In the genomic region with DNA sequence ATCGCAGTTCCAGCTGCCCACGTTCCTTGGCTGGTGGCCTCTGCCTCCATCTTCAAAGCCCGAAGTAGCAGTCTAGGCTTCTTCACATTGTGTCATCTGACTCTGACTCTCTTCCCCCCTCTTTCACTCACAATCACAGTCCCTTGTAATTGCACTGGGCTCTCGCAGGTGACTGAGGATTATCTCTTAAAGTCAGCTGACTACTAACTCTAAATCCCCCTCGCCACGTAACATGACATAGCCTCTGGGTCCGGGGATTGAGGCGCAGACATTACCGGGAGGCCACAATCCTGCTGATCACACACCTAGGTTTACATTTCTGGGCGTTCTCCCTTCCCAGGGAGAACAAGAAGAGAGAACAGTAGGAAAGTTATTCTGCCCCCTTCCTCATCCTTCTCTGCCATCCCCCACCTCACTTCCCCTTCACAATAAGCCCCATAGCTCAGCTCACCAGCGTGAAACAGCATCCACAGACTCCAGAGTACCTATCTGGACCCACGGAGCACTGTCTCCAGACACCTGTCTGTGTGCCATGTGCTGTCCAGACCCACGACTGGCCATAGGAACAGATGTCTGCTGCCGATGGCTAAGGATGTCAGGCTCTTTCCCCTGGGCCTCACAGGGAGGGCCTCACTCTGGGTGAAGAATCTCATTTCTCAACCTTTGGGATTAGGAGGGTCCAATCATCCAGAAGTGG, we compare ENCODE assay signal across 1 cellular context.
TF ChIP-seq lines count a peak whose summit lies in the region.

No MANE protein-coding gene starts in this region.

TF ChIP-seq in H1, 55 proteins besides CTCF, POLR2A, EP300 and RAD21:
- no peak for TF ChIP-seq RFX5 (IDR thresholded peaks at IDR 0.05; ENCODE audit: borderline replicate concordance, low read depth, low read length)
- no peak for TF ChIP-seq ZNF274 (IDR thresholded peaks at IDR 0.05; ENCODE audit: borderline replicate concordance, extremely low read depth, low read length)
- no peak for TF ChIP-seq TBP (IDR thresholded peaks at IDR 0.05; ENCODE audit: low read depth, low read length)
- no peak for TF ChIP-seq BRCA1 (IDR thresholded peaks at IDR 0.05; ENCODE audit: low read depth, low read length)
- TF ChIP-seq MAFK (IDR thresholded peaks at IDR 0.05; ENCODE audit: low read depth, low read length) = no peak
- no peak for TF ChIP-seq FOSL1 (IDR thresholded peaks at IDR 0.05; ENCODE audit: insufficient read depth, low read depth, low read length)
- no peak for TF ChIP-seq GABPA (IDR thresholded peaks at IDR 0.05; ENCODE audit: borderline replicate concordance, insufficient read depth, low read length)
- TF ChIP-seq KDM1A (IDR thresholded peaks at IDR 0.05; ENCODE audit: borderline replicate concordance, low read length) = no peak
- TF ChIP-seq, protein P1, sequence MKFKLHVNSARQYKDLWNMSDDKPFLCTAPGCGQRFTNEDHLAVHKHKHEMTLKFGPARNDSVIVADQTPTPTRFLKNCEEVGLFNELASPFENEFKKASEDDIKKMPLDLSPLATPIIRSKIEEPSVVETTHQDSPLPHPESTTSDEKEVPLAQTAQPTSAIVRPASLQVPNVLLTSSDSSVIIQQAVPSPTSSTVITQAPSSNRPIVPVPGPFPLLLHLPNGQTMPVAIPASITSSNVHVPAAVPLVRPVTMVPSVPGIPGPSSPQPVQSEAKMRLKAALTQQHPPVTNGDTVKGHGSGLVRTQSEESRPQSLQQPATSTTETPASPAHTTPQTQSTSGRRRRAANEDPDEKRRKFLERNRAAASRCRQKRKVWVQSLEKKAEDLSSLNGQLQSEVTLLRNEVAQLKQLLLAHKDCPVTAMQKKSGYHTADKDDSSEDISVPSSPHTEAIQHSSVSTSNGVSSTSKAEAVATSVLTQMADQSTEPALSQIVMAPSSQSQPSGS (IDR thresholded peaks at IDR 0.05; ENCODE audit: low read length) = no peak
- TF ChIP-seq BACH1 (IDR thresholded peaks at IDR 0.05; ENCODE audit: low read length) = no peak
- TF ChIP-seq SAP30 (IDR thresholded peaks at IDR 0.05; ENCODE audit: insufficient read depth, insufficient replicate concordance, low read length) = no peak
- no peak for TF ChIP-seq TCF12 (IDR thresholded peaks at IDR 0.05; ENCODE audit: low read depth, low read length)
- no peak for TF ChIP-seq YY1 (IDR thresholded peaks at IDR 0.05; ENCODE audit: low read depth, low read length)
- TF ChIP-seq SIX5 (IDR thresholded peaks at IDR 0.05; ENCODE audit: low read depth, low read length) = no peak
- no peak for TF ChIP-seq SIN3A (conservative IDR thresholded peaks at IDR 0.05 in 1 of 2, IDR thresholded peaks at IDR 0.05 in 1 of 2; ENCODE audit: low read depth in 1 of 2, low read length in 2 of 2)
- TF ChIP-seq RNF2 (IDR thresholded peaks at IDR 0.05; ENCODE audit: borderline replicate concordance, low read depth, low read length, missing control alignments, poor library complexity, severe bottlenecking) = no peak
